14 cellular contexts compared by ENCODE assay signal in genomic region chr6:139482184-139482751, GRCh38.
DNase-seq lines count a peak whose midpoint lies in the region; ATAC-seq and TF ChIP-seq lines count a peak whose summit lies in the region.
"Had no signal": no experiment of that assay in that cellular context is flagged by ENCODE, and none has a peak within 500 bp of the region (broad histone marks: within the 10 kb centered on the region; RNA-seq: fewer than 3 reads in every experiment).

No MANE protein-coding gene starts in this region.

- H3K27ac ChIP-seq in BLaER1 treated with 17β-estradiol and CSF1 and Interleukin-3, amounts not matched to agents 10 nM and 100 nM: 0 out of 22 replicates have a peak overlapping the region, but pooled peaks of 1 of the 11 experiments have one; percentile 15
- peak overlapping the region; percentile 36 for H3K27ac ChIP-seq in HUES48 (ENCODE audit: low read depth, low read length)
- no peak overlapping the region for H3K27ac ChIP-seq in adrenal gland
- H3K27ac ChIP-seq: cardiac muscle cell, psoas muscle had no signal

- H3K9me3 ChIP-seq in BLaER1 treated with 17β-estradiol and CSF1 and Interleukin-3, amounts not matched to agents 10 nM and 100 nM (replicated peaks in 1 of 11): no peaks in the 10 kb centered on the region
- H3K9me3 ChIP-seq in HUES48 (ENCODE audit: control insufficient read depth, insufficient read depth, low read length): no peaks in the 10 kb centered on the region
- H3K9me3 ChIP-seq in adrenal gland (replicated peaks in 1 of 3): no peaks in the 10 kb centered on the region
- H3K9me3 ChIP-seq: psoas muscle had no signal

- H3K36me3 ChIP-seq in BLaER1 treated with 17β-estradiol and CSF1 and Interleukin-3, amounts not matched to agents 10 nM and 100 nM: no peaks in the 10 kb centered on the region
- H3K36me3 ChIP-seq in HUES48 (ENCODE audit: control insufficient read depth, insufficient read depth, low read length): no peaks in the 10 kb centered on the region
- no peaks in the 10 kb centered on the region for H3K36me3 ChIP-seq in adrenal gland (replicated peaks in 1 of 2)
- H3K36me3 ChIP-seq: cardiac muscle cell had no signal

- TF ChIP-seq POLR2A in adrenal gland (IDR thresholded peaks at IDR 0.05) (no peak), erythroblast (IDR thresholded peaks at IDR 0.05; ENCODE audit: low read length) (no peak)

- peak overlapping the region; percentile 19 to 59 (median 36); a peak in 20 of 22 replicates for H3K4me2 ChIP-seq in BLaER1 treated with 17β-estradiol and CSF1 and Interleukin-3, amounts not matched to agents 10 nM and 100 nM

- DNase-seq in SK-N-DZ (ENCODE audit: low spot score): peak; percentile 13
- DNase-seq in left kidney (ENCODE audit: low read depth, low spot score): peak; percentile 75
- DNase-seq in D341Med (ENCODE audit: low spot score): no peak
- DNase-seq in adrenal gland: no peak
- DNase-seq in erythroblast (lab: John Stamatoyannopoulos, UW): no peak
- DNase-seq: activated CD4-positive, alpha-beta T cell treated with anti-CD3 and anti-CD28 coated beads for 4 hours; activated T-cell treated with anti-CD3 and anti-CD28 coated beads for 4 hours; head of caudate nucleus; kidney; psoas muscle had no signal

- TF ChIP-seq CTCF in adrenal gland (IDR thresholded peaks at IDR 0.05): no peak

- no peak overlapping the region for H3K4me3 ChIP-seq in BLaER1 treated with 17β-estradiol and CSF1 and Interleukin-3, amounts not matched to agents 10 nM and 100 nM
- H3K4me3 ChIP-seq in HUES48 (ENCODE audit: low read depth, low read length) (no peak overlapping the region), adrenal gland (no peak overlapping the region)
- H3K4me3 ChIP-seq: cardiac muscle cell, psoas muscle had no signal

- ATAC-seq in GM19397 (IDR thresholded peaks at IDR 0.05; ENCODE audit: unreplicated experiment): no peak
- ATAC-seq: psoas muscle had no signal

- no peaks in the 10 kb centered on the region for H3K27me3 ChIP-seq in BLaER1 treated with 17β-estradiol and CSF1 and Interleukin-3, amounts not matched to agents 10 nM and 100 nM
- no peaks in the 10 kb centered on the region for H3K27me3 ChIP-seq in HUES48 (ENCODE audit: control insufficient read depth, insufficient read depth, low read length)
- no peaks in the 10 kb centered on the region for H3K27me3 ChIP-seq in adrenal gland
- H3K27me3 ChIP-seq: cardiac muscle cell had no signal

- intact Hi-C loops in adrenal gland (cut with DNase I): no loop called here

- no peak overlapping the region for H3K9ac ChIP-seq in BLaER1 treated with 17β-estradiol and CSF1 and Interleukin-3, amounts not matched to agents 10 nM and 100 nM
- H3K9ac ChIP-seq in HUES48 (ENCODE audit: low read depth, low read length): no peak overlapping the region

- no peaks in the 10 kb centered on the region for H4K20me1 ChIP-seq in BLaER1 treated with 17β-estradiol and CSF1 and Interleukin-3, amounts not matched to agents 10 nM and 100 nM

- 59 to 71% (median 63%) methylated on average over 5 of the region's 5 CpGs for WGBS in adrenal gland, 4 donors

- H3K4me1 ChIP-seq in BLaER1 treated with 17β-estradiol and CSF1 and Interleukin-3, amounts not matched to agents 10 nM and 100 nM: peaks cover 8 to 18% (median 13%) of the 10 kb centered on the region in 10 experiments; a peak in 19 of 20 replicates
- H3K4me1 ChIP-seq in HUES48 (ENCODE audit: control insufficient read depth, insufficient read depth, low read length) (peaks cover 41% of the 10 kb centered on the region), adrenal gland (replicated peaks in 1 of 2) (peaks cover 0 to 5% of the 10 kb centered on the region in 2 donors)
- H3K4me1 ChIP-seq: psoas muscle had no signal

Comparison
In these comparisons a context has a peak if more than half of its experiments do, and no peak if none do; other contexts are left out.
1. DNase-seq: peak in SK-N-DZ (single experiment) and left kidney (single experiment); none in D341Med (single experiment), adrenal gland (0 of 7) and erythroblast (0 of 2).